ENCODE assay signal across 8 cellular contexts in the genomic region with DNA sequence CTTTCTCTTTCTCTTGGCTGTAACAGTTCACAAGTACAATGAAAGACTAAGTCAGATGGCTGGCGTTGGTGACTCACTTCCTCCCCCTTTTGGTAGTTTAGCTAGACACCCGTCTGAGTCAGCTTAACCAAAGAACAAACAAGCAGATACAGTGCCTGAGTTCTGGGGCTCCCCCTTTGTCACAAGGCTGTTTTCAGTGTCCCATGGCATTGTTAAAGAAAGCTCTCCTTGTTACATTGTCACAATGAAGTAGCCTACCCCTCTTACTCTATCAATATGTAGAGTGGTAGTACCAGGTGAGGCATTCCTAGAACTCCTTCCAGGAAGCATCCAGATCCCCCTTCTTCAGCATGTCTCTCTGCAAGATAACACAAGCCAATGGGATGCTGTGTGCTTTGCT. TPM values are rescaled to one million over a fixed set of nuclear protein-coding genes. Genes with fewer than 3 reads are reported as not detected.
DNase-seq lines count a peak whose midpoint lies in the region; ATAC-seq and TF ChIP-seq lines count a peak whose summit lies in the region.

No MANE protein-coding gene starts in this region.

- ATAC-seq in GM18867 (IDR thresholded peaks at IDR 0.05; ENCODE audit: unreplicated experiment) (peak; percentile 100), HG03064 (IDR thresholded peaks at IDR 0.05; ENCODE audit: low read depth, unreplicated experiment) (peak; percentile 100), right lobe of liver (peak; percentile 97 to 100 (median 97))
- peak; percentile 99 for ATAC-seq in central memory CD8-positive, alpha-beta T cell (replicated peaks; ENCODE audit: extremely low read depth, poor library complexity, severe bottlenecking)

- no peak overlapping the region for H3K4me3 Mint-ChIP-seq in central memory CD8-positive, alpha-beta T cell

- peak; percentile 88 for DNase-seq in AG10803 (ENCODE audit: low read depth)
- peak; percentile 36 for DNase-seq in NCI-H345 treated with DMSO at 0.1 percent for 48 hours (lab: John Stamatoyannopoulos, UW; ENCODE audit: unreplicated experiment)
- peak; percentile 41 for DNase-seq in activated CD4-positive, CD25-positive, alpha-beta regulatory T cell treated with anti-CD3 and anti-CD28 coated beads, Interleukin-2, amount 50 U/mL, for 16 hours (ENCODE audit: low read depth, low spot score)
- peak in 1 of 2 donors; percentile 36 for DNase-seq in central memory CD8-positive, alpha-beta T cell (ENCODE audit: low spot score in 2 of 2)
- peak in 1 of 3 donors; percentile 35 for DNase-seq in right lobe of liver
- peak; percentile 31 for DNase-seq in stimulated activated CD8-positive, alpha-beta memory T cell treated with anti-CD3 and anti-CD28 coated beads, Interleukin-15, amount 100 ng/mL, for 1 hour (ENCODE audit: low read depth)

- H3K4me1 ChIP-seq in right lobe of liver = no peaks in the 10 kb centered on the region

- H3K27ac ChIP-seq in right lobe of liver = no peak overlapping the region

- H3K4me3 ChIP-seq in AG10803 (ENCODE audit: low read length) (no peak overlapping the region), right lobe of liver (no peak overlapping the region)

- no peaks in the 10 kb centered on the region for H3K27me3 ChIP-seq in right lobe of liver

- H3K27ac Mint-ChIP-seq in central memory CD8-positive, alpha-beta T cell (ENCODE audit: low read depth) = no peak overlapping the region

- no peaks in the 10 kb centered on the region for H3K9me3 Mint-ChIP-seq in central memory CD8-positive, alpha-beta T cell

- peaks cover 4% of the 10 kb centered on the region for H3K27me3 Mint-ChIP-seq in central memory CD8-positive, alpha-beta T cell

- no peaks in the 10 kb centered on the region for H3K9me3 ChIP-seq in right lobe of liver

- WGBS in right lobe of liver (ENCODE audit: insufficient coverage, low coverage, low lambda C conversion rate, missing lambda C conversion rate) = 0% methylated on average over 2 of the region's 2 CpGs

- H3K36me3 ChIP-seq in right lobe of liver = no peaks in the 10 kb centered on the region

- TF ChIP-seq CTCF in AG10803 (conservative IDR thresholded peaks at IDR 0.05; ENCODE audit: low read length) = peak; percentile 65
- peak; percentile 39 to 71 (median 60) for TF ChIP-seq CTCF in right lobe of liver (IDR thresholded peaks at IDR 0.05)

- H3K36me3 Mint-ChIP-seq in central memory CD8-positive, alpha-beta T cell (ENCODE audit: insufficient read depth) = no peaks in the 10 kb centered on the region

- TF ChIP-seq POLR2A in right lobe of liver (IDR thresholded peaks at IDR 0.05) = no peak

- intact Hi-C loops in right lobe of liver (cut with DNase I) = loop anchor here in 1 of 2 donors (10.0 kb wide), 1 partner anchor 116 kb away; no protein-coding TSS in a partner anchor

- H3K4me1 Mint-ChIP-seq in central memory CD8-positive, alpha-beta T cell = no peaks in the 10 kb centered on the region

RNA-seq across cellular contexts. Expression of a gene that starts 38.6 kb away (rescaled TPM):
- total RNA-seq in right lobe of liver = under 1 TPM in 4 of 6 experiments, not detected in 2; 0.06 to 0.33 (median 0.16) TPM
